ENCODE assay signal across 13 cellular contexts in the genomic region with DNA sequence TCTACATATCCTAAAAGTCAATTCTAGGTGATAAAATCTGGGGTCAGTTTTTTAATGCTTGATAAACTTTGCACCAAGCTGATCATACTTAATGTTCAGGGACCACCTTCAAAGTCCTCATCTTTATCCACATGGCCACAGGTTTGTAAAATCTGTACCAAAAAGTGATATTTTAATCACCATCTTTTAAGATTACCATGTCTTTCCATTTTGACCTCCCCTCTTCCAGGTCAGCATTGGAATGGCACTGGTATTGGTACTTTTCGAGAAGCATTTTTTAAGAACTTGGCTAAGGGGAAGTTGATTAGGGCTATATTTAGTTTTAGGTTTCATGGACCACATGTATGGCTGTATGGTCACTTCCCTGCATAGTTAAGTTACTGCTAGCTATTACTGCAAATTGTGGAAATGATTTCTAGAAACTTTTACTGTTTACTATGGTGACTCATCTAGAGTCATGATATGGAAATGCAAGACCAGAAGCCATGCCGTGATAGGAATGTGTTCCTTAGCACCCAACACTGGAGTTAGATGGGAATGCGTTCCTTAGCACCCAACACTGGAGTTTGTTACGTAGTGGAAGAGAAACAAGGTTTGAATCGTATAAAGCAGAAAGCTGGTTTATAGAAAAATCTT. TPM values are rescaled to one million over a fixed set of nuclear protein-coding genes. Genes with fewer than 3 reads are reported as not detected.
DNase-seq lines count a peak whose midpoint lies in the region; ATAC-seq and TF ChIP-seq lines count a peak whose summit lies in the region.
"Had no signal": no experiment of that assay in that cellular context is flagged by ENCODE, and none has a peak within 500 bp of the region (broad histone marks: within the 10 kb centered on the region; RNA-seq: fewer than 3 reads in every experiment).

No MANE protein-coding gene starts in this region.

- no peaks in the 10 kb centered on the region for H3K9me3 ChIP-seq in naive thymus-derived CD4-positive, alpha-beta T cell (ENCODE audit: control insufficient read depth in 2 of 3, low read length in 3 of 3)
- H3K9me3 ChIP-seq in testis = no peaks in the 10 kb centered on the region
- H3K9me3 ChIP-seq: thyroid gland had no signal

- TF ChIP-seq CTCF in chondrocyte (IDR thresholded peaks at IDR 0.05) = peak; percentile 18
- no peak for TF ChIP-seq CTCF in testis (IDR thresholded peaks at IDR 0.05)

- H3K4me3 Mint-ChIP-seq in chondrocyte (ENCODE audit: unreplicated experiment) = no peak overlapping the region
- H3K4me3 Mint-ChIP-seq in naive thymus-derived CD4-positive, alpha-beta T cell = no peak overlapping the region
- H3K4me3 Mint-ChIP-seq in activated T-cell treated with anti-CD3 and anti-CD28 coated beads, Interleukin-2, amount 50 U/mL, for 4 hours = no peak overlapping the region

- H3K27me3 Mint-ChIP-seq in chondrocyte (ENCODE audit: low read depth) = no peaks in the 10 kb centered on the region
- H3K27me3 Mint-ChIP-seq in naive thymus-derived CD4-positive, alpha-beta T cell = peaks cover 14 to 50% (median 30%) of the 10 kb centered on the region in 5 donors
- H3K27me3 Mint-ChIP-seq in activated T-cell treated with anti-CD3 and anti-CD28 coated beads, Interleukin-2, amount 50 U/mL, for 4 hours (ENCODE audit: low read depth) = peaks cover 3% of the 10 kb centered on the region

- H3K27me3 ChIP-seq in naive thymus-derived CD4-positive, alpha-beta T cell (ENCODE audit: control insufficient read depth in 2 of 2, insufficient read depth in 2 of 2, low read length in 2 of 2) = no peaks in the 10 kb centered on the region
- no peaks in the 10 kb centered on the region for H3K27me3 ChIP-seq in testis
- H3K27me3 ChIP-seq: thyroid gland had no signal

- no peak overlapping the region for H3K4me3 ChIP-seq in naive thymus-derived CD4-positive, alpha-beta T cell (ENCODE audit: low read length)
- H3K4me3 ChIP-seq in testis = no peak overlapping the region
- H3K4me3 ChIP-seq: thyroid gland had no signal

- CTCF ChIA-PET in naive thymus-derived CD4-positive, alpha-beta T cell (lab: Charles Lee) = no interaction called here

- H3K4me1 Mint-ChIP-seq in chondrocyte (ENCODE audit: low read depth) = peaks cover 30% of the 10 kb centered on the region
- no peaks in the 10 kb centered on the region for H3K4me1 Mint-ChIP-seq in naive thymus-derived CD4-positive, alpha-beta T cell
- H3K4me1 Mint-ChIP-seq in activated T-cell treated with anti-CD3 and anti-CD28 coated beads, Interleukin-2, amount 50 U/mL, for 4 hours (ENCODE audit: low read depth) = no peaks in the 10 kb centered on the region

- no peaks in the 10 kb centered on the region for H3K9me3 Mint-ChIP-seq in chondrocyte (ENCODE audit: low read depth)
- H3K9me3 Mint-ChIP-seq in naive thymus-derived CD4-positive, alpha-beta T cell = no peaks in the 10 kb centered on the region
- no peaks in the 10 kb centered on the region for H3K9me3 Mint-ChIP-seq in activated T-cell treated with anti-CD3 and anti-CD28 coated beads, Interleukin-2, amount 50 U/mL, for 4 hours

- peak overlapping the region; percentile 74 for H3K27ac Mint-ChIP-seq in chondrocyte (ENCODE audit: unreplicated experiment)
- no peak overlapping the region for H3K27ac Mint-ChIP-seq in naive thymus-derived CD4-positive, alpha-beta T cell

- no peak for TF ChIP-seq POLR2A in testis (IDR thresholded peaks at IDR 0.05)

- no peak overlapping the region for H3K27ac ChIP-seq in naive thymus-derived CD4-positive, alpha-beta T cell (ENCODE audit: low read depth, low read length)
- H3K27ac ChIP-seq in testis = no peak overlapping the region
- H3K27ac ChIP-seq: thyroid gland had no signal

- no peaks in the 10 kb centered on the region for H3K36me3 ChIP-seq in naive thymus-derived CD4-positive, alpha-beta T cell (ENCODE audit: control insufficient read depth in 2 of 3, insufficient read depth in 3 of 3, low read length in 3 of 3)
- no peaks in the 10 kb centered on the region for H3K36me3 ChIP-seq in testis (ENCODE audit: low read depth, missing control alignments)
- H3K36me3 ChIP-seq: thyroid gland had no signal

- ATAC-seq in naive thymus-derived CD4-positive, alpha-beta T cell = peak; percentile 63
- ATAC-seq in GM18907 (IDR thresholded peaks at IDR 0.05; ENCODE audit: unreplicated experiment) = no peak
- no peak for ATAC-seq in activated T-cell treated with anti-CD3 and anti-CD28 coated beads, Interleukin-2, amount 50 U/mL, for 4 hours

- H3K4me1 ChIP-seq in naive thymus-derived CD4-positive, alpha-beta T cell (ENCODE audit: control insufficient read depth in 2 of 2, insufficient read depth in 2 of 2, low read length in 2 of 2) = no peaks in the 10 kb centered on the region
- no peaks in the 10 kb centered on the region for H3K4me1 ChIP-seq in testis

- H3K36me3 Mint-ChIP-seq in chondrocyte (ENCODE audit: low read depth) = no peaks in the 10 kb centered on the region
- no peaks in the 10 kb centered on the region for H3K36me3 Mint-ChIP-seq in naive thymus-derived CD4-positive, alpha-beta T cell
- no peaks in the 10 kb centered on the region for H3K36me3 Mint-ChIP-seq in activated T-cell treated with anti-CD3 and anti-CD28 coated beads, Interleukin-2, amount 50 U/mL, for 4 hours (ENCODE audit: insufficient read depth)

- DNase-seq in Daoy (ENCODE audit: low read depth) (peak; percentile 75), MV-4-11 (lab: John Stamatoyannopoulos, UW) (peak; percentile 69), chondrocyte (ENCODE audit: low spot score) (no peak), islet precursor cell (no peak), testis (no peak)
- DNase-seq in naive thymus-derived CD4-positive, alpha-beta T cell = no peak
- DNase-seq in activated T-cell treated with anti-CD3 and anti-CD28 coated beads, Interleukin-2, amount 50 U/mL, for 4 hours = no peak
- DNase-seq: activated CD4-positive, alpha-beta T cell treated with anti-CD3 and anti-CD28 coated beads for 1 hour; activated gamma-delta T cell treated with Interleukin-2 at 50 U/mL for 16 hours; effector CD8-positive, alpha-beta T cell; NCI-H1417 treated with DMSO at 0.1 percent for 48 hours; thyroid gland had no signal

- intact Hi-C loops in naive thymus-derived CD4-positive, alpha-beta T cell (cut with micrococcal nuclease) = loop anchor here in 1 of 2 donors (10.0 kb wide), 1 partner anchor 116 kb away; a partner anchor contains a TSS
- intact Hi-C loops in testis (cut with DNase I; ENCODE audit: low total_unique reads) = loop anchor here (10.0 kb wide), 1 partner anchor 154 kb away; no protein-coding TSS in a partner anchor

- POLR2A ChIA-PET in naive thymus-derived CD4-positive, alpha-beta T cell (lab: Charles Lee) = no interaction called here

- WGBS in testis, 2 donors = 90 to 91% methylated on average over 5 of the region's 5 CpGs

RNA-seq across cellular contexts. Expression of a gene that starts 50.8 kb away (rescaled TPM):
- total RNA-seq in Daoy (2014; rRNA removed; shearing (Covaris generic)) = 3.0 and 5.4 TPM in 2 replicates
- total RNA-seq in chondrocyte (13.5 to 41.9 TPM (median 15.7 TPM) in 3 replicates), testis (100 to 1,000 TPM; 128 to 137 TPM)
- total RNA-seq in naive thymus-derived CD4-positive, alpha-beta T cell = 100 to 1,000 TPM; 109 to 362 (median 258) TPM
- 100 to 1,000 TPM; 372 to 440 TPM for polyA plus RNA-seq in naive thymus-derived CD4-positive, alpha-beta T cell
- polyA plus RNA-seq in testis (ENCODE audit: insufficient read depth, low read depth, low replicate concordance) = 90.0 TPM
- total RNA-seq in activated T-cell treated with anti-CD3 and anti-CD28 coated beads, Interleukin-2, amount 50 U/mL, for 4 hours = 10 to 100 TPM; 68.1 to 83.2 (median 76.2) TPM

Comparison
In these comparisons a context has a peak if more than half of its experiments do, and no peak if none do; other contexts are left out.
1. DNase-seq: peak in Daoy (single experiment) and MV-4-11 (single experiment); none in chondrocyte (single experiment), naive thymus-derived CD4-positive, alpha-beta T cell (0 of 9), islet precursor cell (single experiment), testis (single experiment) and activated T-cell treated with anti-CD3 and anti-CD28 coated beads, Interleukin-2, amount 50 U/mL, for 4 hours (single experiment).